Comparison of ENCODE assay signal across 8 cellular contexts in the genomic region with DNA sequence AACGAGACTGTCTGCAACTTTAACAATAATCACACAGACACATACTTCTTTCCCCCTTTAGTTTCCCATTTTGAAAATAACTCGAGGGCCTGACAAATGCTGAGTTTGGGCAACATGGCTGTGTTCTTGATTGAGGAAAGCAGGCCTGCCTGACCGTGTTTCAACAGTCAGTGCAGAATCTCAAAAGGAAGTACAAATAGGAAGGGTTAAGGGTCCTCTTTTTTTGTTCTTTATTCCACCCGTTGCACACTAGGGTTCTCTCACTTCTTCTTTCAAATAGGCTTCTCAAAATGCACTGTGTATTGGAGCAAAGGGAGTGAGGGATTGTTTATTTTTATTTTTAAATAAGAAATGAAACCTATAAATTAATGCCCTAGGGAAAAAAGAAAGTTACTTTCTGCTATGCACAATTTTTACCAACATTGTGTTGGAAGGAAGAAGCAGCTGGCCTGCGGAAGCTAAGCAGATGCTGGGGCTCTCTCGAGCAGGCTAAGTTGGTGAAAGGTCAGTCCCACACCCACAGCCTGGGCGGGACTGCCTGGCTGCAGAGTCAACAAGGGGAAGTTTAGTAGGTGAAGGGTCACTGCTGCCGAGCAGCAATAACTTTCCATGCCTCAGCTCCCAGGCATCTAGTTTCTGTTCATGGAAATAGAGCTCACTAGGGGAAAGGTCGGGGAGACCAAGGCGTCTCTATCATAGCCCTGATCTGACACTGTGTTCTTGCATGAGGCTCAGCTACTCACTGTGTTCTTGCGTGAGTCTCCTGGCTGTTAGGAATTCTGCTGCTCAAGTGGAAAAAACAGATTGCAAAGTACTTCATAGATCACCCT. TPM values are rescaled to one million over a fixed set of nuclear protein-coding genes. Genes with fewer than 3 reads are reported as not detected.
DNase-seq lines count a peak whose midpoint lies in the region; ATAC-seq and TF ChIP-seq lines count a peak whose summit lies in the region.

No MANE protein-coding gene starts in this region.

- no peaks in the 10 kb centered on the region for H3K9me3 ChIP-seq in ectodermal cell (ENCODE audit: control insufficient read depth, low read length)

- H3K4me3 ChIP-seq in ectodermal cell (ENCODE audit: insufficient read depth, low read depth, low read length) (no peak overlapping the region), lower leg skin (ENCODE audit: low read depth, poor library complexity, severe bottlenecking) (no peak overlapping the region)

- 31 to 34% methylated on average over 10 to 11 of the region's 11 CpGs for WGBS in ectodermal cell, 2 experiments
- 12 to 13% methylated on average over 11 of the region's 11 CpGs for WGBS in lower leg skin, 2 donors

- no peak for TF ChIP-seq POLR2A in lower leg skin (IDR thresholded peaks at IDR 0.05)

- no peaks in the 10 kb centered on the region for H3K36me3 ChIP-seq in ectodermal cell (ENCODE audit: control insufficient read depth, insufficient read depth, low read length)

- peak; percentile 98 for ATAC-seq in GM21381 (IDR thresholded peaks at IDR 0.05; ENCODE audit: unreplicated experiment)
- ATAC-seq in HG03565 (IDR thresholded peaks at IDR 0.05; ENCODE audit: unreplicated experiment): peak; percentile 96

- peak; percentile 89 for DNase-seq in DMS53 treated with DMSO at 0.1 percent for 48 hours (lab: John Stamatoyannopoulos, UW; ENCODE audit: unreplicated experiment)
- peak; percentile 40 for DNase-seq in RKO (ENCODE audit: low spot score)
- DNase-seq in lower leg skin (ENCODE audit: low spot score in 2 of 2): peak; percentile 95 to 98
- peak in 44 of 49 donors; percentile 9 to 86 (median 60) for DNase-seq in substantia nigra (lab: John Stamatoyannopoulos, UW)
- DNase-seq in activated CD4-positive, alpha-beta T cell treated with anti-CD3 and anti-CD28 coated beads, Interleukin-2, amount 50 U/mL, for 48 hours: no peak

- H3K4me1 ChIP-seq in ectodermal cell (ENCODE audit: control insufficient read depth, insufficient read depth, low read length): peaks cover 15% of the 10 kb centered on the region

- peak overlapping the region; percentile 56 for H3K27ac ChIP-seq in ectodermal cell (ENCODE audit: insufficient read depth, low read depth, low read length, poor library complexity, severe bottlenecking)
- H3K27ac ChIP-seq in substantia nigra (ENCODE audit: low read depth, low read length, poor library complexity, severe bottlenecking): peak overlapping the region; percentile 54

- peak in 1 of 3 donors; percentile 71 for TF ChIP-seq CTCF in lower leg skin (IDR thresholded peaks at IDR 0.05)

- H3K27me3 ChIP-seq in ectodermal cell (ENCODE audit: control insufficient read depth, insufficient read depth, low read length, poor library complexity, severe bottlenecking): no peaks in the 10 kb centered on the region

- intact Hi-C loops in lower leg skin (cut with DNase I; ENCODE audit: low total_unique reads): no loop called here

RNA-seq across cellular contexts. Expression of a gene that starts 12.2 kb away (rescaled TPM):
- not detected for polyA plus RNA-seq in ectodermal cell (2013, experiment 1 of 4)
- polyA plus RNA-seq in ectodermal cell (2013, experiment 2 of 4): 0.23 TPM
- 0.11 TPM for polyA plus RNA-seq in ectodermal cell (2013, experiment 3 of 4)
- 0.32 TPM for polyA plus RNA-seq in ectodermal cell (2013, experiment 4 of 4)
- total RNA-seq in lower leg skin: 1,000 to 10,000 TPM in 2 of 4 donors, 100 to 1,000 TPM in 1, 10 to 100 TPM in 1; 64.3 to 1,085 (median 625) TPM

Comparison
In these comparisons a context has a peak if more than half of its experiments do, and no peak if none do; other contexts are left out.
1. DNase-seq: peak in DMS53 treated with DMSO at 0.1 percent for 48 hours (single experiment), RKO (single experiment), lower leg skin (2 of 2) and substantia nigra (44 of 49); none in activated CD4-positive, alpha-beta T cell treated with anti-CD3 and anti-CD28 coated beads, Interleukin-2, amount 50 U/mL, for 48 hours (0 of 2).